4 cellular contexts compared by ENCODE assay signal in the genomic region with DNA sequence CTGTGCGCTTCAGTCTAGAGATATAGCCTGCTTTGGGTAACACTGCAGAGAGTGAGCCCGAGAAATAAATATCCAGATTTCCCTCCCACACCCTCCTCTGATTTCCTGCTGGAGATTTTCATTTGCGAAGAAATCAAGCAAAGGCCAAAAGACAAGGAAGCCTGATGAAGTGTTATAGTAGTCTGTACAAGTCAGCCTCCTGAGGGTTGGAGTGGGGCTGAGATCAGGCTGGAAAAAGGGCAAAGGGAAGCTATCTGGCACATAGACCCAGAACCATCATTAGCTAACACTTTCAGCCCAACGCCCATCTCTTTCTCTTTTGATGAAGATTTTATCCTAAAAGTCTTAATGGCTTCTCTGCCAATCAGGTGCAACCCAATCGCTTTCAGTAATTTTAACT.
"Had no signal": no experiment of that assay in that cellular context is flagged by ENCODE, and none has a peak within 500 bp of the region (broad histone marks: within the 10 kb centered on the region; RNA-seq: fewer than 3 reads in every experiment).

No MANE protein-coding gene starts in this region.

- ATAC-seq: HepG2, K562 had no signal

- H3K27ac ChIP-seq: HL-60 had no signal

- DNase-seq: IMR-90 had no signal

- H3K4me3 ChIP-seq: K562 had no signal
